Comparison of ENCODE assay signal across 20 cellular contexts in genomic region chr10:118871244-118871865, GRCh38.
DNase-seq lines count a peak whose midpoint lies in the region; ATAC-seq, FAIRE-seq and TF ChIP-seq lines count a peak whose summit lies in the region.
"Had no signal": no experiment of that assay in that cellular context is flagged by ENCODE, and none has a peak within 500 bp of the region (broad histone marks: within the 10 kb centered on the region; RNA-seq: fewer than 3 reads in every experiment).

No MANE protein-coding gene starts in this region.

- H3K4me2 ChIP-seq in A549: peak overlapping the region; percentile 63

- peaks cover 32% of the 10 kb centered on the region for H3K4me1 ChIP-seq in A549
- H3K4me1 ChIP-seq in small intestine (ENCODE audit: control insufficient read depth in 2 of 2, insufficient read depth in 1 of 2, low read depth in 1 of 2, low read length in 1 of 2): no peaks in the 10 kb centered on the region
- H3K4me1 ChIP-seq: SJCRH30 had no signal

- peaks cover 9% of the 10 kb centered on the region for H3K9me3 Mint-ChIP-seq in mesothelial cell of epicardium
- H3K9me3 Mint-ChIP-seq: T-helper 2 cell treated with Interferon-gamma antibody and Interleukin-4, amounts not matched to agents 5 μg/mL and 100 μg/mL, for 36 hours; type B pancreatic cell had no signal

- no peak for TF ChIP-seq RAD21 in A549 (conservative IDR thresholded peaks at IDR 0.05 in 1 of 2, IDR thresholded peaks at IDR 0.05 in 1 of 2)

- TF ChIP-seq CTCF in A549 (IDR thresholded peaks at IDR 0.05) (no peak), HL-60 (IDR thresholded peaks at IDR 0.05; ENCODE audit: insufficient read depth, low read length) (no peak), bronchial epithelial cell (IDR thresholded peaks at IDR 0.05; ENCODE audit: insufficient read depth, low read length, severe bottlenecking) (no peak), mesothelial cell of epicardium (IDR thresholded peaks at IDR 0.05; ENCODE audit: unreplicated experiment) (no peak)

- FAIRE-seq in A549 (lab: Jason Lieb, UNC) (no peak), bronchial epithelial cell (lab: Jason Lieb, UNC) (no peak), small intestine (lab: Jason Lieb, UNC) (no peak)
- FAIRE-seq: GM18507 had no signal

- POLR2A ChIA-PET in A549 (lab: Yijun Ruan, JAX): no interaction called here

- H3K27me3 Mint-ChIP-seq in mesothelial cell of epicardium (ENCODE audit: low read depth): peaks cover 2% of the 10 kb centered on the region

- TF ChIP-seq POLR2A in A549 (IDR thresholded peaks at IDR 0.05; ENCODE audit: low read length): no peak

- no peak for ATAC-seq in A549
- ATAC-seq: activated T-cell treated with anti-CD3 and anti-CD28 coated beads, Interleukin-2, amount 50 U/mL, for 72 hours; effector memory CD8-positive, alpha-beta T cell had no signal

- no peak overlapping the region for H3K4me3 Mint-ChIP-seq in mesothelial cell of epicardium
- H3K4me3 Mint-ChIP-seq: activated naive CD8-positive, alpha-beta T cell treated with anti-CD3 and anti-CD28 coated beads for 36 hours; activated T-cell treated with anti-CD3 and anti-CD28 coated beads, Interleukin-2, amount 50 U/mL, for 72 hours; effector memory CD8-positive, alpha-beta T cell; GM23338; T-helper 2 cell treated with Interferon-gamma antibody and Interleukin-4, amounts not matched to agents 5 μg/mL and 100 μg/mL, for 36 hours; type B pancreatic cell had no signal

- DNase-seq in A549 (ENCODE audit: low read depth in 1 of 2, low spot score in 1 of 2): no peak
- DNase-seq in HL-60 (ENCODE audit: low read depth in 1 of 2, low spot score in 1 of 2): no peak
- DNase-seq in bronchial epithelial cell (ENCODE audit: low read depth): peak; percentile 72
- DNase-seq in mesothelial cell of epicardium (ENCODE audit: low spot score in 2 of 2, unreplicated experiment in 2 of 2): no peak
- no peak for DNase-seq in NCI-H1436 treated with DMSO at 0.1 percent for 48 hours (lab: John Stamatoyannopoulos, UW)
- DNase-seq in GF-D8 (lab: John Stamatoyannopoulos, UW): no peak
- DNase-seq in NCI-H345 treated with DMSO at 0.1 percent for 48 hours (lab: John Stamatoyannopoulos, UW; ENCODE audit: unreplicated experiment): no peak
- no peak for DNase-seq in small intestine
- DNase-seq: activated CD4-positive, CD25-positive, alpha-beta regulatory T cell; activated naive CD8-positive, alpha-beta T cell treated with anti-CD3 and anti-CD28 coated beads for 36 hours; activated T-cell treated with anti-CD3 and anti-CD28 coated beads, Interleukin-2, amount 50 U/mL, for 72 hours; effector memory CD8-positive, alpha-beta T cell; NCI-H1048; NCI-H526; stimulated activated naive CD4-positive, alpha-beta T cell had no signal

- H3K36me3 ChIP-seq in bronchial epithelial cell (ENCODE audit: control insufficient read depth, insufficient read depth, low read length) (no peaks in the 10 kb centered on the region), small intestine (ENCODE audit: control insufficient read depth in 2 of 2, insufficient read depth in 2 of 2, low read length in 2 of 2) (no peaks in the 10 kb centered on the region)
- H3K36me3 ChIP-seq: SJCRH30 had no signal

- H3K36me3 Mint-ChIP-seq in mesothelial cell of epicardium: no peaks in the 10 kb centered on the region
- H3K36me3 Mint-ChIP-seq: activated naive CD8-positive, alpha-beta T cell treated with anti-CD3 and anti-CD28 coated beads for 36 hours; type B pancreatic cell had no signal

- CTCF ChIA-PET in A549 (lab: Yijun Ruan, JAX): interaction anchor here (0.7 to 2.0 kb wide), 2 partner anchors 10 to 1734 kb away, joined by 3 to 5 read pairs; no protein-coding TSS in a partner anchor

- H3K27ac Mint-ChIP-seq in mesothelial cell of epicardium: peak overlapping the region; percentile 82
- H3K27ac Mint-ChIP-seq: activated naive CD8-positive, alpha-beta T cell treated with anti-CD3 and anti-CD28 coated beads for 36 hours; activated T-cell treated with anti-CD3 and anti-CD28 coated beads, Interleukin-2, amount 50 U/mL, for 72 hours; effector memory CD8-positive, alpha-beta T cell; GM23338; T-helper 2 cell treated with Interferon-gamma antibody and Interleukin-4, amounts not matched to agents 5 μg/mL and 100 μg/mL, for 36 hours; type B pancreatic cell had no signal

- H3K27ac ChIP-seq in A549: peak overlapping the region; percentile 58 to 59; a peak in 4 of 6 replicates
- H3K27ac ChIP-seq in HL-60 (replicated peaks): 0 out of 2 replicates have a peak overlapping the region, but pooled peaks have one; percentile 19
- H3K27ac ChIP-seq in small intestine (ENCODE audit: low read depth in 1 of 2, low read length in 1 of 2): peak overlapping the region in 1 of 2 donors; percentile 6
- H3K27ac ChIP-seq: SJCRH30 had no signal

- H3K27me3 ChIP-seq in HL-60 (ENCODE audit: insufficient read depth, poor library complexity, severe bottlenecking) (no peaks in the 10 kb centered on the region), bronchial epithelial cell (ENCODE audit: control insufficient read depth, insufficient read depth, low read length) (no peaks in the 10 kb centered on the region), small intestine (ENCODE audit: control insufficient read depth in 2 of 2, insufficient read depth in 2 of 2, low read length in 2 of 2) (no peaks in the 10 kb centered on the region)
- H3K27me3 ChIP-seq: SJCRH30 had no signal

- no peak overlapping the region for H3K4me3 ChIP-seq in A549
- H3K4me3 ChIP-seq in HL-60 (replicated peaks; ENCODE audit: insufficient read depth, low read length): no peak overlapping the region
- no peak overlapping the region for H3K4me3 ChIP-seq in bronchial epithelial cell (ENCODE audit: low read depth, low read length)
- no peak overlapping the region for H3K4me3 ChIP-seq in small intestine (ENCODE audit: low read depth in 1 of 2, low read length in 2 of 2)
- H3K4me3 ChIP-seq: GM23338, SJCRH30 had no signal

- H3K9me3 ChIP-seq in A549: peaks cover 5% of the 10 kb centered on the region; the same call in 2 of the 3 replicates
- H3K9me3 ChIP-seq in small intestine (ENCODE audit: control insufficient read depth, low read depth): no peaks in the 10 kb centered on the region

- 57% methylated on average over 2 of the region's 2 CpGs for WGBS in A549 (ENCODE audit: missing lambda C conversion rate)
- WGBS in small intestine, 3 donors: 67 to 74% (median 69%) methylated on average over 2 of the region's 2 CpGs

- no peak for TF ChIP-seq EP300 in A549 (IDR thresholded peaks at IDR 0.05)

- peaks cover 39% of the 10 kb centered on the region for H3K4me1 Mint-ChIP-seq in mesothelial cell of epicardium
- H3K4me1 Mint-ChIP-seq: activated naive CD8-positive, alpha-beta T cell treated with anti-CD3 and anti-CD28 coated beads for 36 hours had no signal

TF ChIP-seq in A549, 52 proteins besides CTCF, POLR2A, EP300 and RAD21:
- no peak for TF ChIP-seq BHLHE40 (IDR thresholded peaks at IDR 0.05; ENCODE audit: low read depth, low read length)
- no peak for TF ChIP-seq CBX2 (IDR thresholded peaks at IDR 0.05; ENCODE audit: borderline replicate concordance, low read depth)
- no peak for TF ChIP-seq GATA3 (IDR thresholded peaks at IDR 0.05; ENCODE audit: borderline replicate concordance)
- no peak for TF ChIP-seq PHF8 (IDR thresholded peaks at IDR 0.05; ENCODE audit: borderline replicate concordance, low read depth)
- TF ChIP-seq HOXA7 (CRISPR knock-in tag; IDR thresholded peaks at IDR 0.05): no peak
- TF ChIP-seq ELK1 (IDR thresholded peaks at IDR 0.05; ENCODE audit: low read depth, low read length): no peak
- no peak for TF ChIP-seq RNF2 (IDR thresholded peaks at IDR 0.05; ENCODE audit: borderline replicate concordance, low read depth)
